ENCODE assay signal across 8 cellular contexts in genomic region chr19:12194827-12195500, GRCh38. TPM values are rescaled to one million over a fixed set of nuclear protein-coding genes. Genes with fewer than 3 reads are reported as not detected.
A peak's percentile ranks its signal among the peaks of the same experiment; 100 is the strongest.
DNase-seq lines count a peak whose midpoint lies in the region; ATAC-seq, FAIRE-seq and TF ChIP-seq lines count a peak whose summit lies in the region.

No MANE protein-coding gene starts in this region.

- H3K4me3 Mint-ChIP-seq in activated CD4-positive, alpha-beta T cell treated with anti-CD3 and anti-CD28 coated beads, Interleukin-2, amount 10 ng/mL, durations not matched to agents 24 days and 14 days: peak overlapping the region; percentile 34

- peak overlapping the region; percentile 67 for H3K27ac ChIP-seq in colonic mucosa
- H3K27ac ChIP-seq in HepG2 (ENCODE audit: extremely low read length, insufficient read depth, low read length): no peak overlapping the region

- no peak overlapping the region for H2AFZ ChIP-seq in HepG2 (ENCODE audit: low read length)

- H3K36me3 ChIP-seq in GM06990 (ENCODE audit: control insufficient read depth, insufficient read depth, low read length) (peaks cover 2% of the 10 kb centered on the region), colonic mucosa (no peaks in the 10 kb centered on the region), HepG2 (replicated peaks in 1 of 2; ENCODE audit: control insufficient read depth in 1 of 2, insufficient read depth in 2 of 2, low read length in 2 of 2) (peaks cover 0 to 6% of the 10 kb centered on the region in 2 experiments; a peak in 2 of 5 replicates)

- TF ChIP-seq POLR2A in HepG2 (IDR thresholded peaks at IDR 0.05; ENCODE audit: insufficient read depth in 1 of 2, low read depth in 2 of 2, low read length in 2 of 2): no peak

- H3K36me3 Mint-ChIP-seq in activated CD4-positive, alpha-beta T cell treated with anti-CD3 and anti-CD28 coated beads, Interleukin-2, amount 10 ng/mL, durations not matched to agents 24 days and 14 days (ENCODE audit: low read depth): peaks cover 43% of the 10 kb centered on the region

- BruUV-seq in HepG2 (replicated peaks; lab: Mats Ljungman, UMichigan): no TSS peak

- H3K4me1 ChIP-seq in colonic mucosa (no peaks in the 10 kb centered on the region), HepG2 (ENCODE audit: insufficient read depth, low read length) (no peaks in the 10 kb centered on the region)

- H3K4me3 ChIP-seq in GM06990 (replicated peaks; ENCODE audit: low read depth, low read length): peak overlapping the region; percentile 34
- H3K4me3 ChIP-seq in colonic mucosa: peak overlapping the region; percentile 60
- H3K4me3 ChIP-seq in HepG2 (replicated peaks in 1 of 3; ENCODE audit: insufficient read depth in 1 of 3, low read depth in 2 of 3, low read length in 3 of 3): no peak overlapping the region

- H3K27ac Mint-ChIP-seq in activated CD4-positive, alpha-beta T cell treated with anti-CD3 and anti-CD28 coated beads, Interleukin-2, amount 10 ng/mL, durations not matched to agents 24 days and 14 days: no peak overlapping the region

- peaks cover 2% of the 10 kb centered on the region for H3K4me1 Mint-ChIP-seq in activated CD4-positive, alpha-beta T cell treated with anti-CD3 and anti-CD28 coated beads, Interleukin-2, amount 10 ng/mL, durations not matched to agents 24 days and 14 days

- H3K79me2 ChIP-seq in HepG2 (ENCODE audit: insufficient read depth, low read length): no peaks in the 10 kb centered on the region

- in situ Hi-C loops in HepG2 (cut with HindIII; ENCODE audit: extremely low pct_ligation_motif_present, low pct_unique_long_range_greater_than_20kb): no loop called here

- DNase-seq in GM06990 (ENCODE audit: extremely low read depth, insufficient read length): peak; percentile 37
- DNase-seq in activated CD4-positive, alpha-beta T cell treated with anti-CD3 and anti-CD28 coated beads, Interleukin-2, amount 10 ng/mL, durations not matched to agents 24 days and 14 days: peak; percentile 63
- peak; percentile 93 for DNase-seq in colonic mucosa
- DNase-seq in HepG2 (ENCODE audit: low spot score): no peak
- DNase-seq in stimulated activated CD4-positive, alpha-beta T cell treated with anti-CD3 and anti-CD28 coated beads, Interleukin-2, amount 100 ng/mL, for 24 hours: peak; percentile 76 to 80
- DNase-seq in SW 1271 (lab: John Stamatoyannopoulos, UW): no peak
- DNase-seq in islet precursor cell: no peak

- H4K20me1 ChIP-seq in HepG2 (ENCODE audit: insufficient read depth, low read length): no peaks in the 10 kb centered on the region

- TF ChIP-seq CTCF in GM06990 (IDR thresholded peaks at IDR 0.05; ENCODE audit: insufficient read depth, low read length, poor library complexity, severe bottlenecking): no peak
- no peak for TF ChIP-seq CTCF in colonic mucosa (IDR thresholded peaks at IDR 0.05)
- TF ChIP-seq CTCF in HepG2 (CRISPR knock-in tag; IDR thresholded peaks at IDR 0.05): no peak

- H3K9me3 Mint-ChIP-seq in activated CD4-positive, alpha-beta T cell treated with anti-CD3 and anti-CD28 coated beads, Interleukin-2, amount 10 ng/mL, durations not matched to agents 24 days and 14 days: peaks cover 25% of the 10 kb centered on the region

- no peaks in the 10 kb centered on the region for H3K27me3 ChIP-seq in GM06990 (replicated peaks; ENCODE audit: control insufficient read depth, insufficient read depth, low read length)
- H3K27me3 ChIP-seq in colonic mucosa: no peaks in the 10 kb centered on the region
- H3K27me3 ChIP-seq in HepG2 (ENCODE audit: control insufficient read depth in 1 of 2, insufficient read depth in 2 of 2, low read length in 2 of 2): no peaks in the 10 kb centered on the region

- H3K9ac ChIP-seq in colonic mucosa (ENCODE audit: low read depth in 2 of 2, low read length in 2 of 2) (peak overlapping the region; percentile 48 to 59), HepG2 (ENCODE audit: insufficient read depth, low read depth, low read length) (no peak overlapping the region)

- TF ChIP-seq EP300 in HepG2 (IDR thresholded peaks at IDR 0.05; ENCODE audit: low read depth in 2 of 2, low read length in 2 of 2) (no peak), HepG2 (CRISPR knock-in tag; IDR thresholded peaks at IDR 0.05; ENCODE audit: borderline replicate concordance) (no peak)

- no peak for FAIRE-seq in HepG2 (lab: Jason Lieb, UNC)

- intact Hi-C loops in activated CD4-positive, alpha-beta T cell treated with anti-CD3 and anti-CD28 coated beads, Interleukin-2, amount 10 ng/mL, durations not matched to agents 24 days and 14 days (cut with micrococcal nuclease): no loop called here
- intact Hi-C loops in colonic mucosa (cut with DNase I) (no loop called here), HepG2 (cut with micrococcal nuclease; ENCODE audit: unreplicated experiment) (no loop called here)

- POLR2A ChIA-PET in HepG2 (lab: Yijun Ruan, JAX): no interaction called here

- no peak overlapping the region for H3K4me2 ChIP-seq in HepG2 (ENCODE audit: low read depth, low read length)

- CTCF ChIA-PET in HepG2 (lab: Yijun Ruan, JAX; ENCODE audit: low intra/inter-chr PET ratio, low total read pairs): no interaction called here

- no peaks in the 10 kb centered on the region for H3K27me3 Mint-ChIP-seq in activated CD4-positive, alpha-beta T cell treated with anti-CD3 and anti-CD28 coated beads, Interleukin-2, amount 10 ng/mL, durations not matched to agents 24 days and 14 days

- no peak for TF ChIP-seq RAD21 in HepG2 (CRISPR knock-in tag; IDR thresholded peaks at IDR 0.05)

- 98% methylated on average over 41 of the region's 58 CpGs for WGBS in HepG2 (ENCODE audit: low lambda C conversion rate)

- no peak for ATAC-seq in HepG2
- no peak for ATAC-seq in GM21381 (IDR thresholded peaks at IDR 0.05; ENCODE audit: unreplicated experiment)

- H3K9me3 ChIP-seq in colonic mucosa (no peaks in the 10 kb centered on the region), HepG2 (ENCODE audit: low read length) (peaks cover 9% of the 10 kb centered on the region)

RNA-seq across cellular contexts. Expression of gene ZNF136, which starts 32.1 kb away (rescaled TPM):
- 9.4 and 10.3 TPM in 2 replicates for total RNA-seq in activated CD4-positive, alpha-beta T cell treated with anti-CD3 and anti-CD28 coated beads, Interleukin-2, amount 10 ng/mL, durations not matched to agents 24 days and 14 days
- total RNA-seq in colonic mucosa (1 to 10 TPM; 4.6 to 7.1 TPM), HepG2 (2016; rRNA removed; fragmentation: Illumina TruSeq; extraction: Trizol) (10.2 and 16.6 TPM in 2 replicates)
- total RNA-seq in HepG2 (2016; cell fraction: cytosol; rRNA removed; fragmentation: Illumina TruSeq; extraction: Trizol; ENCODE audit: low read depth): 0.91 and 1.9 TPM in 2 replicates
- total RNA-seq in HepG2 (2016; cell fraction: insoluble cytoplasmic fraction; rRNA removed; fragmentation: Illumina TruSeq; extraction: Trizol): 9.2 and 18.5 TPM in 2 replicates
- 4.5 and 5.0 TPM in 2 replicates for total RNA-seq in HepG2 (2016; cell fraction: membrane; rRNA removed; fragmentation: Illumina TruSeq; extraction: Trizol)
- total RNA-seq in HepG2 (2016; cell fraction: nucleus; rRNA removed; fragmentation: Illumina TruSeq; extraction: Trizol): 8.1 and 11.9 TPM in 2 replicates
- 1.8 and 2.5 TPM in 2 replicates for polyA plus RNA-seq in HepG2 (2011; rRNA removed)
- polyA plus RNA-seq in HepG2 (2011; cell fraction: cytosol; rRNA removed): 0.97 and 1.4 TPM in 2 replicates
- 1.2 and 1.5 TPM in 2 replicates for polyA plus RNA-seq in HepG2 (2011; cell fraction: nucleus; rRNA removed)
- 2.4 and 4.4 TPM in 2 replicates for polyA plus RNA-seq in HepG2 (2012)
- 0.11 and 0.18 TPM in 2 replicates for polyA plus RNA-seq in HepG2 (2016; cell fraction: cytosol; fragmentation: Illumina TruSeq; extraction: Trizol; ENCODE audit: low read depth)
- polyA plus RNA-seq in HepG2 (2016; cell fraction: insoluble cytoplasmic fraction; fragmentation: Illumina TruSeq; extraction: Trizol; ENCODE audit: low read depth): 6.4 and 8.7 TPM in 2 replicates
- 0.77 and 0.81 TPM in 2 replicates for polyA plus RNA-seq in HepG2 (2016; cell fraction: membrane; fragmentation: Illumina TruSeq; extraction: Trizol; ENCODE audit: low read depth)
- 7.5 and 9.6 TPM in 2 replicates for polyA plus RNA-seq in HepG2 (2016; cell fraction: nucleus; fragmentation: Illumina TruSeq; extraction: Trizol; ENCODE audit: insufficient read depth, low read depth)
- polyA minus RNA-seq in HepG2 (2011; rRNA and poly(A)+ RNA removed; ENCODE audit: low replicate concordance): 1.7 and 2.6 TPM in 2 replicates
- 4.0 and 4.6 TPM in 2 replicates for polyA minus RNA-seq in HepG2 (2011; cell fraction: cytosol; rRNA and poly(A)+ RNA removed)
- polyA minus RNA-seq in HepG2 (2011; cell fraction: nucleus; rRNA and poly(A)+ RNA removed): 12.9 and 13.3 TPM in 2 replicates

RNA-seq across cellular contexts. Expression of gene ZNF625, which starts 38.4 kb away (rescaled TPM):
- 3.0 and 3.7 TPM in 2 replicates for total RNA-seq in activated CD4-positive, alpha-beta T cell treated with anti-CD3 and anti-CD28 coated beads, Interleukin-2, amount 10 ng/mL, durations not matched to agents 24 days and 14 days
- 1 to 10 TPM; 2.0 to 4.6 TPM for total RNA-seq in colonic mucosa
- total RNA-seq in HepG2 (2016; rRNA removed; fragmentation: Illumina TruSeq; extraction: Trizol): 12.2 and 17.7 TPM in 2 replicates
- 4.0 and 5.6 TPM in 2 replicates for total RNA-seq in HepG2 (2016; cell fraction: cytosol; rRNA removed; fragmentation: Illumina TruSeq; extraction: Trizol; ENCODE audit: low read depth)
- 12.8 and 16.1 TPM in 2 replicates for total RNA-seq in HepG2 (2016; cell fraction: insoluble cytoplasmic fraction; rRNA removed; fragmentation: Illumina TruSeq; extraction: Trizol)
- 8.5 and 10.2 TPM in 2 replicates for total RNA-seq in HepG2 (2016; cell fraction: membrane; rRNA removed; fragmentation: Illumina TruSeq; extraction: Trizol)
- total RNA-seq in HepG2 (2016; cell fraction: nucleus; rRNA removed; fragmentation: Illumina TruSeq; extraction: Trizol): 11.3 and 11.7 TPM in 2 replicates
- 1.7 and 1.8 TPM in 2 replicates for polyA plus RNA-seq in HepG2 (2011; rRNA removed)
- 0.75 and 1.1 TPM in 2 replicates for polyA plus RNA-seq in HepG2 (2011; cell fraction: cytosol; rRNA removed)
- 0.80 and 1.6 TPM in 2 replicates for polyA plus RNA-seq in HepG2 (2011; cell fraction: nucleus; rRNA removed)
- polyA plus RNA-seq in HepG2 (2012): 0.97 and 2.8 TPM in 2 replicates
- 0.83 and 0.84 TPM in 2 replicates for polyA plus RNA-seq in HepG2 (2016; cell fraction: cytosol; fragmentation: Illumina TruSeq; extraction: Trizol; ENCODE audit: low read depth)
- 4.9 and 5.1 TPM in 2 replicates for polyA plus RNA-seq in HepG2 (2016; cell fraction: insoluble cytoplasmic fraction; fragmentation: Illumina TruSeq; extraction: Trizol; ENCODE audit: low read depth)
- 0.44 and 2.1 TPM in 2 replicates for polyA plus RNA-seq in HepG2 (2016; cell fraction: membrane; fragmentation: Illumina TruSeq; extraction: Trizol; ENCODE audit: low read depth)
- polyA plus RNA-seq in HepG2 (2016; cell fraction: nucleus; fragmentation: Illumina TruSeq; extraction: Trizol; ENCODE audit: insufficient read depth, low read depth): 6.4 and 8.2 TPM in 2 replicates
- 2.5 TPM in 1 of 2 replicates, not detected in the other for polyA minus RNA-seq in HepG2 (2011; rRNA and poly(A)+ RNA removed; ENCODE audit: low replicate concordance)
- polyA minus RNA-seq in HepG2 (2011; cell fraction: cytosol; rRNA and poly(A)+ RNA removed): 4.0 and 5.1 TPM in 2 replicates
- 6.4 and 11.6 TPM in 2 replicates for polyA minus RNA-seq in HepG2 (2011; cell fraction: nucleus; rRNA and poly(A)+ RNA removed)

RNA-seq across cellular contexts. Expression of gene ZNF20, which starts 54.8 kb away (rescaled TPM):
- 2.0 and 2.1 TPM in 2 replicates for total RNA-seq in activated CD4-positive, alpha-beta T cell treated with anti-CD3 and anti-CD28 coated beads, Interleukin-2, amount 10 ng/mL, durations not matched to agents 24 days and 14 days
- total RNA-seq in colonic mucosa (1 to 10 TPM; 3.4 to 4.8 TPM), HepG2 (2016; rRNA removed; fragmentation: Illumina TruSeq; extraction: Trizol) (8.0 and 9.7 TPM in 2 replicates)
- 2.7 and 3.1 TPM in 2 replicates for total RNA-seq in HepG2 (2016; cell fraction: cytosol; rRNA removed; fragmentation: Illumina TruSeq; extraction: Trizol; ENCODE audit: low read depth)
- total RNA-seq in HepG2 (2016; cell fraction: insoluble cytoplasmic fraction; rRNA removed; fragmentation: Illumina TruSeq; extraction: Trizol): 5.1 and 6.9 TPM in 2 replicates
- 3.9 and 4.1 TPM in 2 replicates for total RNA-seq in HepG2 (2016; cell fraction: membrane; rRNA removed; fragmentation: Illumina TruSeq; extraction: Trizol)
- 8.4 and 11.2 TPM in 2 replicates for total RNA-seq in HepG2 (2016; cell fraction: nucleus; rRNA removed; fragmentation: Illumina TruSeq; extraction: Trizol)
- 1.6 and 2.1 TPM in 2 replicates for polyA plus RNA-seq in HepG2 (2011; rRNA removed)
- polyA plus RNA-seq in HepG2 (2011; cell fraction: cytosol; rRNA removed): 0.81 and 1.1 TPM in 2 replicates
- polyA plus RNA-seq in HepG2 (2011; cell fraction: nucleus; rRNA removed): 1.2 and 2.1 TPM in 2 replicates
- polyA plus RNA-seq in HepG2 (2012): 0.87 and 2.7 TPM in 2 replicates
- polyA plus RNA-seq in HepG2 (2016; cell fraction: cytosol; fragmentation: Illumina TruSeq; extraction: Trizol; ENCODE audit: low read depth): 1.1 and 1.2 TPM in 2 replicates
- 3.1 and 3.2 TPM in 2 replicates for polyA plus RNA-seq in HepG2 (2016; cell fraction: insoluble cytoplasmic fraction; fragmentation: Illumina TruSeq; extraction: Trizol; ENCODE audit: low read depth)
- 0.98 and 1.8 TPM in 2 replicates for polyA plus RNA-seq in HepG2 (2016; cell fraction: membrane; fragmentation: Illumina TruSeq; extraction: Trizol; ENCODE audit: low read depth)
- polyA plus RNA-seq in HepG2 (2016; cell fraction: nucleus; fragmentation: Illumina TruSeq; extraction: Trizol; ENCODE audit: insufficient read depth, low read depth): 1.9 and 6.8 TPM in 2 replicates
- polyA minus RNA-seq in HepG2 (2011; rRNA and poly(A)+ RNA removed; ENCODE audit: low replicate concordance): 0.44 and 2.9 TPM in 2 replicates
- polyA minus RNA-seq in HepG2 (2011; cell fraction: cytosol; rRNA and poly(A)+ RNA removed): 3.0 and 3.2 TPM in 2 replicates
- polyA minus RNA-seq in HepG2 (2011; cell fraction: nucleus; rRNA and poly(A)+ RNA removed): 5.0 and 6.2 TPM in 2 replicates

Comparison
In these comparisons a context has a peak if more than half of its experiments do, and no peak if none do; other contexts are left out.
1. DNase-seq: peak in GM06990 (single experiment), activated CD4-positive, alpha-beta T cell treated with anti-CD3 and anti-CD28 coated beads, Interleukin-2, amount 10 ng/mL, durations not matched to agents 24 days and 14 days (single experiment), colonic mucosa (single experiment) and stimulated activated CD4-positive, alpha-beta T cell treated with anti-CD3 and anti-CD28 coated beads, Interleukin-2, amount 100 ng/mL, for 24 hours (2 of 2); none in HepG2 (single experiment), SW 1271 (0 of 2) and islet precursor cell (single experiment).
2. H3K4me3 ChIP-seq: peak in GM06990 (single experiment) and colonic mucosa (single experiment); none in HepG2 (0 of 3).